ENCODE assay signal across 1 cellular context in the genomic region with DNA sequence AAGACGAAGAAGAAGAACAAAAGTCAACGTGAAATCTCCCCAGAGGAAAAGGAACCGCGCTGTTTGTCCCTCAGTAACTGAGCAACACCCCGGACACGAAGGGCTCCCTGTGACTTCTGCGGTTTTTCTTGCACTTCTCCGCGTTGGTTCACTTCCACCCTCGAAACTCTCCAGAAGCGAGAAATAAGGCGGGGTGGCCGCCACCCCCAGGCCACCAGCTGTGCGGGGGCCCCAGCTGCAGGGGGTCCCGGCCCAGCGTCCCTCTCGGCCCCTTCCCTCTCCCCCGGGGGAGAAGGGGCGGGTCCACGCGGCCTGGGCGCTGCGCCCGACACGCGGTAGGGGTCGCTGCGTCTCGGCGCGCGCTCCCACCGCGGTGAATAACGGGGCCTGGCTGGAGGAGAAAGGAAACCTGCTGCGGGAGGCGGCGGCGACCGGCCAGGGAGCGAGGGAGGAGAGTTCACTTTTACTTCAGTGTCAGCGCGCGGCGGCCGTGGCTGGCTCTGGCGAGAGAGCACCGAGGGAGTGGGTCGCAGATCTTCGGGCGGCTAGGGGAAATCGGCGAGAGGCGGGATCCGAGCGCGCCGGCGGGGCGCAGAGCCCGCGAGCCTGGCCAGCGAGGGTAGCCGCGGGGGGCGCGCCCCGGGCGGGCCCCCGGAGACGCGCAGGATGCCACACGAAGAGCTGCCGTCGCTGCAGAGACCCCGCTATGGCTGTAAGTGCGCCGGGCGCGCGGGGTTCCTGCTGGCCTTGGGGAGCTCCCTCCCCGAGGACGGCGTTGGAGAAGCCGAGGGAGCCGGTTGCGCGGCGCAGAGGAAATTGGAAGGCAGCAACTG.
TF ChIP-seq lines count a peak whose summit lies in the region.

A gene with protein sequence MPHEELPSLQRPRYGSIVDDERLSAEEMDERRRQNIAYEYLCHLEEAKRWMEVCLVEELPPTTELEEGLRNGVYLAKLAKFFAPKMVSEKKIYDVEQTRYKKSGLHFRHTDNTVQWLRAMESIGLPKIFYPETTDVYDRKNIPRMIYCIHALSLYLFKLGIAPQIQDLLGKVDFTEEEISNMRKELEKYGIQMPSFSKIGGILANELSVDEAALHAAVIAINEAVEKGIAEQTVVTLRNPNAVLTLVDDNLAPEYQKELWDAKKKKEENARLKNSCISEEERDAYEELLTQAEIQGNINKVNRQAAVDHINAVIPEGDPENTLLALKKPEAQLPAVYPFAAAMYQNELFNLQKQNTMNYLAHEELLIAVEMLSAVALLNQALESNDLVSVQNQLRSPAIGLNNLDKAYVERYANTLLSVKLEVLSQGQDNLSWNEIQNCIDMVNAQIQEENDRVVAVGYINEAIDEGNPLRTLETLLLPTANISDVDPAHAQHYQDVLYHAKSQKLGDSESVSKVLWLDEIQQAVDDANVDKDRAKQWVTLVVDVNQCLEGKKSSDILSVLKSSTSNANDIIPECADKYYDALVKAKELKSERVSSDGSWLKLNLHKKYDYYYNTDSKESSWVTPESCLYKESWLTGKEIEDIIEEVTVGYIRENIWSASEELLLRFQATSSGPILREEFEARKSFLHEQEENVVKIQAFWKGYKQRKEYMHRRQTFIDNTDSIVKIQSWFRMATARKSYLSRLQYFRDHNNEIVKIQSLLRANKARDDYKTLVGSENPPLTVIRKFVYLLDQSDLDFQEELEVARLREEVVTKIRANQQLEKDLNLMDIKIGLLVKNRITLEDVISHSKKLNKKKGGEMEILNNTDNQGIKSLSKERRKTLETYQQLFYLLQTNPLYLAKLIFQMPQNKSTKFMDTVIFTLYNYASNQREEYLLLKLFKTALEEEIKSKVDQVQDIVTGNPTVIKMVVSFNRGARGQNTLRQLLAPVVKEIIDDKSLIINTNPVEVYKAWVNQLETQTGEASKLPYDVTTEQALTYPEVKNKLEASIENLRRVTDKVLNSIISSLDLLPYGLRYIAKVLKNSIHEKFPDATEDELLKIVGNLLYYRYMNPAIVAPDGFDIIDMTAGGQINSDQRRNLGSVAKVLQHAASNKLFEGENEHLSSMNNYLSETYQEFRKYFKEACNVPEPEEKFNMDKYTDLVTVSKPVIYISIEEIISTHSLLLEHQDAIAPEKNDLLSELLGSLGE (N-terminal part only) (plus strand): TSS at position 406 of the 833 bp plus-strand sequence. CDS start 261 bp downstream, at position 667.

TF ChIP-seq in GM12878, 131 proteins besides CTCF, POLR2A, EP300 and RAD21 (continued from another document):
- TF ChIP-seq FOS (IDR thresholded peaks at IDR 0.05; ENCODE audit: borderline replicate concordance, extremely low read depth, insufficient read length) = no peak
- TF ChIP-seq HDGF (IDR thresholded peaks at IDR 0.05) = no peak
